ENCODE assay signal across 25 cellular contexts in genomic region chr11:70268526-70268925, GRCh38.
"Had no signal": no experiment of that assay in that cellular context is flagged by ENCODE, and none has a peak within 500 bp of the region (broad histone marks: within the 10 kb centered on the region; RNA-seq: fewer than 3 reads in every experiment).

No MANE protein-coding gene starts in this region.

- H3K9me3 ChIP-seq: esophagus squamous epithelium, right lobe of liver, thoracic aorta had no signal

- H3K4me3 ChIP-seq: esophagus squamous epithelium, right lobe of liver, thoracic aorta had no signal

- H3K9me3 Mint-ChIP-seq: activated naive CD4-positive, alpha-beta T cell treated with anti-CD3 and anti-CD28 coated beads, Interleukin-2, amount 50 U/mL, for 24 hours; activated naive CD8-positive, alpha-beta T cell treated with anti-CD3 and anti-CD28 coated beads, Interleukin-2, amount 50 U/mL, for 24 hours; activated T-helper 2 cell treated with anti-CD3 and anti-CD28 coated beads, Interferon-gamma antibody, Interleukin-2, Interleukin-4, amounts not matched to agents 10 μg/mL and 5 μg/mL and 100 μg/mL, durations not matched to agents 14 hours and 24 hours and 36 hours; dendritic cell treated with granulocyte-macrophage colony-stimulating factor and Interleukin-4, amounts not matched to agents 40 ng/mL and 50 ng/mL, for 4 days; mesothelial cell of epicardium; naive B cell; stimulated activated naive CD8-positive, alpha-beta T cell treated with anti-CD3 and anti-CD28 coated beads, Interleukin-15, Interleukin-2, amounts not matched to agents 100 ng/mL and 50 ng/mL, for 24 hours had no signal

- ATAC-seq: activated CD8-positive, alpha-beta memory T cell treated with anti-CD3 and anti-CD28 coated beads, Interleukin-2, amount 10 ng/mL, durations not matched to agents 7 days and 5 days; activated CD8-positive, alpha-beta T cell treated with anti-CD3 and anti-CD28 coated beads, Interleukin-2, amount 10 ng/mL, durations not matched to agents 7 days and 5 days; activated naive CD8-positive, alpha-beta T cell treated with anti-CD3 and anti-CD28 coated beads, Interleukin-2, amount 50 U/mL, for 24 hours; left colon; right lobe of liver had no signal

- DNase-seq: activated CD4-positive, alpha-beta T cell treated with anti-CD3 and anti-CD28 coated beads, Interleukin-2, amount 50 U/mL, for 1 hour; activated CD8-positive, alpha-beta memory T cell treated with anti-CD3 and anti-CD28 coated beads, Interleukin-2, amount 10 ng/mL, durations not matched to agents 7 days and 5 days; activated CD8-positive, alpha-beta T cell treated with anti-CD3 and anti-CD28 coated beads, Interleukin-2, amount 10 ng/mL, durations not matched to agents 7 days and 5 days; activated naive CD8-positive, alpha-beta T cell treated with anti-CD3 and anti-CD28 coated beads, Interleukin-2, amount 50 U/mL, for 24 hours; activated T-cell treated with anti-CD3 and anti-CD28 coated beads, Interleukin-2, amount 50 U/mL, for 48 hours; amygdala; central memory CD4-positive, alpha-beta T cell; effector CD4-positive, alpha-beta T cell; esophagus squamous epithelium; foreskin melanocyte; islet precursor cell; left colon; naive B cell; stimulated activated CD4-positive, alpha-beta T cell treated with anti-CD3 and anti-CD28 coated beads, Interleukin-12 subunit alpha, Interleukin-12 subunit beta, amount 100 ng/mL, for 4 hours; stimulated activated CD4-positive, alpha-beta T cell treated with anti-CD3 and anti-CD28 coated beads, Interleukin-4, amount 100 ng/mL, for 1 hour; T-helper 2 cell; trophoblast cell had no signal

- H3K4me3 Mint-ChIP-seq: dendritic cell treated with granulocyte-macrophage colony-stimulating factor and Interleukin-4, amounts not matched to agents 40 ng/mL and 50 ng/mL, for 4 days had no signal

- H3K27ac ChIP-seq: epithelial cell of prostate, esophagus squamous epithelium, right lobe of liver, thoracic aorta had no signal

- H3K27ac Mint-ChIP-seq: activated CD8-positive, alpha-beta memory T cell treated with anti-CD3 and anti-CD28 coated beads, Interleukin-2, amount 10 ng/mL, durations not matched to agents 7 days and 5 days; activated CD8-positive, alpha-beta T cell treated with anti-CD3 and anti-CD28 coated beads, Interleukin-2, amount 10 ng/mL, durations not matched to agents 7 days and 5 days; activated naive CD4-positive, alpha-beta T cell treated with anti-CD3 and anti-CD28 coated beads, Interleukin-2, amount 50 U/mL, for 24 hours; activated naive CD8-positive, alpha-beta T cell treated with anti-CD3 and anti-CD28 coated beads, Interleukin-2, amount 50 U/mL, for 24 hours; activated T-helper 2 cell treated with anti-CD3 and anti-CD28 coated beads, Interferon-gamma antibody, Interleukin-2, Interleukin-4, amounts not matched to agents 10 μg/mL and 5 μg/mL and 100 μg/mL, durations not matched to agents 14 hours and 24 hours and 36 hours; dendritic cell treated with granulocyte-macrophage colony-stimulating factor and Interleukin-4, amounts not matched to agents 40 ng/mL and 50 ng/mL, for 4 days; mesothelial cell of epicardium; stimulated activated naive CD8-positive, alpha-beta T cell treated with anti-CD3 and anti-CD28 coated beads, Interleukin-15, Interleukin-2, amounts not matched to agents 100 ng/mL and 50 ng/mL, for 24 hours had no signal

- H3K27me3 ChIP-seq: right lobe of liver had no signal
